ENCODE assay signal across 20 cellular contexts in genomic region chr3:112467584-112467983, GRCh38. TPM values are rescaled to one million over a fixed set of nuclear protein-coding genes. Genes with fewer than 3 reads are reported as not detected.
DNase-seq lines count a peak whose midpoint lies in the region; ATAC-seq and TF ChIP-seq lines count a peak whose summit lies in the region.
"Had no signal": no experiment of that assay in that cellular context is flagged by ENCODE, and none has a peak within 500 bp of the region (broad histone marks: within the 10 kb centered on the region; RNA-seq: fewer than 3 reads in every experiment).

No MANE protein-coding gene starts in this region.

- CTCF ChIA-PET in CD4-positive, alpha-beta memory T cell (lab: Charles Lee; ENCODE audit: partially characterized antibody), result interaction anchor here (1.0 kb wide), 1 partner anchor 175 kb away, joined by 3 read pairs; no protein-coding TSS in a partner anchor

- H3K27me3 ChIP-seq in CD4-positive, alpha-beta memory T cell (ENCODE audit: insufficient read depth, low read length), result no peaks in the 10 kb centered on the region
- H3K27me3 ChIP-seq in tibial artery, result no peaks in the 10 kb centered on the region
- H3K27me3 ChIP-seq: tibial nerve had no signal

- ATAC-seq in naive thymus-derived CD8-positive, alpha-beta T cell, result no peak
- no peak for ATAC-seq in HG03135 (IDR thresholded peaks at IDR 0.05; ENCODE audit: unreplicated experiment)
- ATAC-seq in GM19452 (IDR thresholded peaks at IDR 0.05; ENCODE audit: unreplicated experiment), result no peak
- ATAC-seq: effector memory CD8-positive, alpha-beta T cell; mucosa of descending colon; Panc1 had no signal

- POLR2A ChIA-PET in CD4-positive, alpha-beta memory T cell (lab: Charles Lee; ENCODE audit: partially characterized antibody), result no interaction called here
- POLR2A ChIA-PET in naive thymus-derived CD8-positive, alpha-beta T cell (lab: Charles Lee), result interaction anchor here (1.5 to 1.8 kb wide), 2 partner anchors 10 to 31 kb away, joined by 6 to 7 read pairs; partner anchors contain the start of gene BTLA

- no peaks in the 10 kb centered on the region for H3K9me3 ChIP-seq in CD4-positive, alpha-beta memory T cell (ENCODE audit: control insufficient read depth in 1 of 2, low read length in 2 of 2)
- H3K9me3 ChIP-seq in tibial artery, result no peaks in the 10 kb centered on the region
- H3K9me3 ChIP-seq: mucosa of descending colon, tibial nerve had no signal

- peak overlapping the region in 6 of 7 donors; percentile 48 to 89 (median 58) for H3K27ac Mint-ChIP-seq in CD4-positive, alpha-beta memory T cell
- H3K27ac Mint-ChIP-seq in activated naive CD8-positive, alpha-beta T cell, result peak overlapping the region; percentile 84
- peak overlapping the region; percentile 29 to 88 (median 82) for H3K27ac Mint-ChIP-seq in naive thymus-derived CD8-positive, alpha-beta T cell
- H3K27ac Mint-ChIP-seq: effector memory CD8-positive, alpha-beta T cell had no signal

- DNase-seq in CD4-positive, alpha-beta memory T cell, result no peak
- DNase-seq in LHCN-M2 (ENCODE audit: low read depth) (peak; percentile 3), tibial artery (no peak)
- no peak for DNase-seq in naive thymus-derived CD8-positive, alpha-beta T cell
- DNase-seq: activated CD4-positive, CD25-positive, alpha-beta regulatory T cell treated with anti-CD3 and anti-CD28 coated beads, Interleukin-2, amount 50 U/mL, for 72 hours; activated effector memory CD4-positive, alpha-beta T cell treated with anti-CD3 and anti-CD28 coated beads, Interleukin-2, amount 50 U/mL, for 16 hours; AML-193; effector memory CD8-positive, alpha-beta T cell; left ventricle myocardium inferior; mucosa of descending colon; NCI-H146; NCI-H774; occipital lobe; retina had no signal

- no peaks in the 10 kb centered on the region for H3K27me3 Mint-ChIP-seq in CD4-positive, alpha-beta memory T cell
- no peaks in the 10 kb centered on the region for H3K27me3 Mint-ChIP-seq in activated naive CD8-positive, alpha-beta T cell
- no peaks in the 10 kb centered on the region for H3K27me3 Mint-ChIP-seq in naive thymus-derived CD8-positive, alpha-beta T cell
- H3K27me3 Mint-ChIP-seq: effector memory CD8-positive, alpha-beta T cell had no signal

- H3K4me1 Mint-ChIP-seq in CD4-positive, alpha-beta memory T cell, result peaks cover 75 to 94% (median 86%) of the 10 kb centered on the region in 4 donors
- peaks cover 90% of the 10 kb centered on the region for H3K4me1 Mint-ChIP-seq in activated naive CD8-positive, alpha-beta T cell (ENCODE audit: low read depth)
- peaks cover 50 to 93% (median 90%) of the 10 kb centered on the region in 4 donors for H3K4me1 Mint-ChIP-seq in naive thymus-derived CD8-positive, alpha-beta T cell

- no peak overlapping the region for H3K4me3 ChIP-seq in CD4-positive, alpha-beta memory T cell (ENCODE audit: low read length in 2 of 2)
- no peak overlapping the region for H3K4me3 ChIP-seq in tibial artery
- H3K4me3 ChIP-seq: left ventricle myocardium inferior, mucosa of descending colon, tibial nerve had no signal

- H3K36me3 Mint-ChIP-seq in CD4-positive, alpha-beta memory T cell, result peaks cover 47% of the 10 kb centered on the region in 2 donors
- peaks cover 37% of the 10 kb centered on the region for H3K36me3 Mint-ChIP-seq in activated naive CD8-positive, alpha-beta T cell
- peaks cover 4 to 60% (median 39%) of the 10 kb centered on the region in 3 donors for H3K36me3 Mint-ChIP-seq in naive thymus-derived CD8-positive, alpha-beta T cell

- H3K36me3 ChIP-seq in CD4-positive, alpha-beta memory T cell (ENCODE audit: insufficient read depth, low read length), result no peaks in the 10 kb centered on the region
- H3K36me3 ChIP-seq in tibial artery, result no peaks in the 10 kb centered on the region
- H3K36me3 ChIP-seq: left ventricle myocardium inferior, tibial nerve had no signal

- intact Hi-C loops in CD4-positive, alpha-beta memory T cell (cut with micrococcal nuclease), result no loop called here
- intact Hi-C loops in tibial artery (cut with DNase I; ENCODE audit: low total_unique reads), result no loop called here

- H3K27ac ChIP-seq in CD4-positive, alpha-beta memory T cell (ENCODE audit: low read depth, low read length), result no peak overlapping the region
- H3K27ac ChIP-seq in tibial artery, result no peak overlapping the region
- H3K27ac ChIP-seq: left ventricle myocardium inferior, tibial nerve had no signal

- no peak for TF ChIP-seq CTCF in tibial artery (IDR thresholded peaks at IDR 0.05)

- peaks cover 88% of the 10 kb centered on the region for H3K4me1 ChIP-seq in CD4-positive, alpha-beta memory T cell (ENCODE audit: insufficient read depth, low read length)
- H3K4me1 ChIP-seq in tibial artery, result peaks cover 0 to 38% (median 5%) of the 10 kb centered on the region in 4 donors

- H3K9me3 Mint-ChIP-seq in CD4-positive, alpha-beta memory T cell, result peaks cover 0 to 2% (median 0%) of the 10 kb centered on the region in 8 donors
- no peaks in the 10 kb centered on the region for H3K9me3 Mint-ChIP-seq in activated naive CD8-positive, alpha-beta T cell (ENCODE audit: low read depth)
- H3K9me3 Mint-ChIP-seq in naive thymus-derived CD8-positive, alpha-beta T cell, result peaks cover 0 to 2% (median 0%) of the 10 kb centered on the region in 9 donors
- H3K9me3 Mint-ChIP-seq: effector memory CD8-positive, alpha-beta T cell had no signal

- peak overlapping the region in 5 of 8 donors; percentile 23 to 55 (median 25) for H3K4me3 Mint-ChIP-seq in CD4-positive, alpha-beta memory T cell
- H3K4me3 Mint-ChIP-seq in activated naive CD8-positive, alpha-beta T cell, result peak overlapping the region; percentile 20
- peak overlapping the region in 6 of 10 donors; percentile 15 to 61 (median 34) for H3K4me3 Mint-ChIP-seq in naive thymus-derived CD8-positive, alpha-beta T cell
- H3K4me3 Mint-ChIP-seq: effector memory CD8-positive, alpha-beta T cell had no signal

RNA-seq across cellular contexts. Expression of gene BTLA, which starts 31.7 kb away (rescaled TPM):
- total RNA-seq in CD4-positive, alpha-beta memory T cell, result 10 to 100 TPM; 22.9 to 24.9 TPM
- polyA plus RNA-seq in CD4-positive, alpha-beta memory T cell, result 10 to 100 TPM; 17.5 to 18.6 TPM
- 0.17 TPM in 1 of 2 replicates, not detected in the other for total RNA-seq in LHCN-M2 (2014; rRNA removed)
- 0.02 TPM for polyA plus RNA-seq in LHCN-M2 (2012)
- 10 to 100 TPM; 18.2 to 18.5 TPM for total RNA-seq in naive thymus-derived CD8-positive, alpha-beta T cell
- polyA plus RNA-seq in naive thymus-derived CD8-positive, alpha-beta T cell, result 10 to 100 TPM in 2 of 3 donors, 1 to 10 TPM in 1; 5.5 to 13.8 (median 10.2) TPM
- total RNA-seq: H4, left ventricle myocardium inferior had no signal

Comparison
In these comparisons a context has a peak if more than half of its experiments do, and no peak if none do; other contexts are left out.
1. RNA of gene BTLA, which starts 31.7 kb away (total RNA-seq): 22.9 to 24.9 TPM in CD4-positive, alpha-beta memory T cell and 18.2 to 18.5 TPM in naive thymus-derived CD8-positive, alpha-beta T cell; 0.17 TPM in LHCN-M2; every median in the first group is over 10 times any median in the second.
2. Peak in every context shown above with its lines, with median percentiles within 50 percentile points of each other: H3K27ac Mint-ChIP-seq and H3K4me3 Mint-ChIP-seq.